9 cellular contexts compared by ENCODE assay signal in the genomic region with DNA sequence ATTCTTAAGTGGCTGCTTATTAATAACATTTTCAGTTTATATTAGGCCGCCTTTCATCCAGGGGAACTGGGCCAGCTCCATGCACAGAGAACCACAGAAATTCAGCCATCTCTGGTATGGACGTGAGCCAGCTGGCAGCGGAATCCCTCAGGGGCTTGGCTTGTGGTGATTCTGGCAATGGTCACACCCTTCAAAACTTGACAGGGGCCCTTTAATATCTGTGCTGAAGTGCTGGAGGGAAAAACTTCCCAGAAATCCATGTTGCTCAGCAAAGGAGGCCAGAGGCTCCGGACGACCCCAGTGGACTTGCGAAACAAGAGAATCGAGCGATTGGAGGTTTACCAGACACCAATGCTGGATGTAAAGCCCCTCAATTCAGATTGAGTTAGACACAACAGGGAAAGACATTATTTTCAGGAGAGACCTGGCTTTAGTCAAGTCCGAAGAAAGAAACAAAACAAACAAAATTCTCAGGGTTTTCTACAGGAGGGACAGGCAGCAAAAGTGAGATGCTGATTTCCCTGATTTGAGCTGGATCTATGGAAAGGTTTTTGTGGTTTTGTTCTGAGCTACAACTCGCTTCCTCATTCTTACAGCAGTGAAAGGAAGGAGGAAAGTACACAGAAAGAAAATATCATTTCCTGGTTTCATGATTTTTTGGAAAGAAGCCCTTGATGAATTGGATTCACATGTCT. TPM values are rescaled to one million over a fixed set of nuclear protein-coding genes. Genes with fewer than 3 reads are reported as not detected.
DNase-seq lines count a peak whose midpoint lies in the region; ATAC-seq, FAIRE-seq and TF ChIP-seq lines count a peak whose summit lies in the region.
"Had no signal": no experiment of that assay in that cellular context is flagged by ENCODE, and none has a peak within 500 bp of the region (broad histone marks: within the 10 kb centered on the region; RNA-seq: fewer than 3 reads in every experiment).

No MANE protein-coding gene starts in this region.

- WGBS in A549 (ENCODE audit: missing lambda C conversion rate): 69% methylated on average over 9 of the region's 10 CpGs

- TF ChIP-seq CTCF in A549 (IDR thresholded peaks at IDR 0.05): no peak

- peak overlapping the region; percentile 18; the same call in 1 of the 3 replicates for H3K4me3 ChIP-seq in A549
- no peak overlapping the region for H3K4me3 ChIP-seq in mucosa of rectum (ENCODE audit: low read length in 2 of 2)
- no peak overlapping the region for H3K4me3 ChIP-seq in HAP-1

- H3K27me3 ChIP-seq in mucosa of rectum (ENCODE audit: control insufficient read depth in 2 of 2, insufficient read depth in 2 of 2, low read length in 2 of 2): no peaks in the 10 kb centered on the region
- H3K27me3 ChIP-seq in HAP-1 (ENCODE audit: low read depth): peaks cover 2% of the 10 kb centered on the region; the same call in 1 of the 2 replicates

- no peak for TF ChIP-seq POLR2A in A549 (IDR thresholded peaks at IDR 0.05; ENCODE audit: low read length)

- POLR2A ChIA-PET in A549 (lab: Yijun Ruan, JAX): no interaction called here

- in situ Hi-C loops in HAP-1 (cut with MboI; ENCODE audit: low sequenced_read_pairs): no loop called here

- ATAC-seq in A549 (no peak; a peak in 1 of 6 replicates), GM21576 (IDR thresholded peaks at IDR 0.05; ENCODE audit: unreplicated experiment) (no peak)

- H3K36me3 ChIP-seq in mucosa of rectum (ENCODE audit: control insufficient read depth in 2 of 2, insufficient read depth in 2 of 2, low read length in 2 of 2) (no peaks in the 10 kb centered on the region), HAP-1 (replicated peaks) (no peaks in the 10 kb centered on the region)

- DNase-seq in A549 (ENCODE audit: low read depth in 1 of 2, low spot score in 1 of 2): no peak
- peak; percentile 49 for DNase-seq in MV-4-11 (lab: John Stamatoyannopoulos, UW)
- DNase-seq in epidermal melanocyte (ENCODE audit: insufficient read length, low spot score): peak; percentile 87
- DNase-seq in activated naive CD4-positive, alpha-beta T cell treated with Interleukin-2 at 50 U/mL for 16 hours: no peak
- DNase-seq in HAP-1 (ENCODE audit: low spot score in 2 of 2): no peak
- no peak for DNase-seq in activated T-cell treated with anti-CD3 and anti-CD28 coated beads for 4 hours
- DNase-seq: CD4-positive, CD25-positive, alpha-beta regulatory T cell had no signal

- H3K4me2 ChIP-seq in A549: peak overlapping the region; percentile 74

- H3K9me3 ChIP-seq in A549 (no peaks in the 10 kb centered on the region), mucosa of rectum (ENCODE audit: control insufficient read depth in 2 of 2, low read length in 2 of 2) (no peaks in the 10 kb centered on the region), HAP-1 (no peaks in the 10 kb centered on the region)

- FAIRE-seq in A549 (lab: Jason Lieb, UNC): no peak

- H3K9ac ChIP-seq in mucosa of rectum (ENCODE audit: low read depth in 1 of 2, low read length in 2 of 2): no peak overlapping the region

- CTCF ChIA-PET in A549 (lab: Yijun Ruan, JAX): interaction anchor here (0.9 to 1.0 kb wide), 2 partner anchors 27 to 191 kb away, joined by 3 read pairs; a partner anchor contains a TSS

- peaks cover 70% of the 10 kb centered on the region for H3K4me1 ChIP-seq in A549
- H3K4me1 ChIP-seq in mucosa of rectum (ENCODE audit: control insufficient read depth in 2 of 2, insufficient read depth in 2 of 2, low read length in 2 of 2): peaks cover 0 to 3% of the 10 kb centered on the region in 2 donors
- no peaks in the 10 kb centered on the region for H3K4me1 ChIP-seq in HAP-1

- H3K27ac ChIP-seq in A549 (peak overlapping the region; percentile 68 to 81), mucosa of rectum (ENCODE audit: low read depth in 2 of 2, low read length in 2 of 2) (peak overlapping the region; percentile 1 to 20)

- TF ChIP-seq EP300 in A549 (IDR thresholded peaks at IDR 0.05): no peak

- TF ChIP-seq RAD21 in A549 (conservative IDR thresholded peaks at IDR 0.05 in 1 of 2, IDR thresholded peaks at IDR 0.05 in 1 of 2): no peak

TF ChIP-seq in A549, 52 proteins besides CTCF, POLR2A, EP300 and RAD21:
- no peak for TF ChIP-seq SMC3 (IDR thresholded peaks at IDR 0.05)
- TF ChIP-seq HOXB13 (CRISPR knock-in tag; IDR thresholded peaks at IDR 0.05; ENCODE audit: low read depth): no peak

RNA-seq across cellular contexts. Expression of a gene that starts 11.1 kb away (rescaled TPM):
- polyA plus RNA-seq in A549 (2011; rRNA removed): 6.3 and 8.0 TPM in 2 replicates
- polyA plus RNA-seq in A549 (2012; cell fraction: cytosol; rRNA removed): 1.0 and 1.2 TPM in 2 replicates
- 4.5 and 4.8 TPM in 2 replicates for polyA plus RNA-seq in A549 (2012; cell fraction: nucleus; rRNA removed)
- 4.9 to 6.2 TPM (median 5.3 TPM) in 3 replicates for polyA plus RNA-seq in A549 (2017; fragmentation: RNase III; extraction: RNeasy Plus Mini Kit Qiagen cat#74134 plus additional on column Dnase treatment)
- polyA minus RNA-seq in A549 (2011; rRNA and poly(A)+ RNA removed): 35.2 and 39.1 TPM in 2 replicates
- polyA plus RNA-seq: CD4-positive, CD25-positive, alpha-beta regulatory T cell had no signal

Comparison
In these comparisons a context has a peak if more than half of its experiments do, and no peak if none do; other contexts are left out.
1. DNase-seq: peak in MV-4-11 (single experiment) and epidermal melanocyte (single experiment); none in A549 (0 of 2), activated naive CD4-positive, alpha-beta T cell treated with Interleukin-2 at 50 U/mL for 16 hours (single experiment), HAP-1 (0 of 2) and activated T-cell treated with anti-CD3 and anti-CD28 coated beads for 4 hours (single experiment).